Comparison of ENCODE assay signal across 19 cellular contexts in the genomic region with DNA sequence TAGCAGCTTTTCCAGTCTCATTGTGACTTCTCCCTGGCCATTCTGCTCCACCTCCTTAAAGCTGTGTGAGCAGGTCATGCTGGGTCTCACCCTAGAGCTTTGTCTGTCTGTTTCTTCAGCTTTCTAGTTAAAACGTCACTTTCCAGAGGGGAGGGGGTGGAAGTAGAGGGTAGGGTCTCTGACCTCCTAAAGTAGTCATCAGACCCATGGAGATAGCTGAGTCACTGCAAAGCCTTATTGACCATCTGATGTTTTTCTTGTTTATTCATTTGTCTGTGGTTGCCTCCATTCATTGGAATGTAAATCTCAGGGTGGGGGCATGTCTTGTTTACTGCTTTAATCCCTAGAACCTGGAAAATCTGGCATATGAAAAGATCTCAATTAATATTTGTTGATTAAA. TPM values are rescaled to one million over a fixed set of nuclear protein-coding genes. Genes with fewer than 3 reads are reported as not detected.
DNase-seq lines count a peak whose midpoint lies in the region; ATAC-seq and TF ChIP-seq lines count a peak whose summit lies in the region.
"Had no signal": no experiment of that assay in that cellular context is flagged by ENCODE, and none has a peak within 500 bp of the region (broad histone marks: within the 10 kb centered on the region; RNA-seq: fewer than 3 reads in every experiment).

No MANE protein-coding gene starts in this region.

- no peak overlapping the region for H3K18ac ChIP-seq in mesendoderm (ENCODE audit: low read length)

- TF ChIP-seq CTCF in choroid plexus epithelial cell (conservative IDR thresholded peaks at IDR 0.05; ENCODE audit: low read depth, low read length) = no peak

- no peaks in the 10 kb centered on the region for H3K4me1 ChIP-seq in mesendoderm (ENCODE audit: control insufficient read depth, low read depth, low read length)
- H3K4me1 ChIP-seq: testis had no signal

- H3K4me3 ChIP-seq in choroid plexus epithelial cell (ENCODE audit: low read depth, low read length) (no peak overlapping the region), mesendoderm (ENCODE audit: low read length) (no peak overlapping the region)
- H3K4me3 ChIP-seq: GM12878, testis had no signal

- no peak overlapping the region for H3K27ac ChIP-seq in mesendoderm (ENCODE audit: low read depth, low read length)
- H3K27ac ChIP-seq: testis had no signal

- H4K5ac ChIP-seq in mesendoderm (ENCODE audit: low read length) = no peak overlapping the region

- H2BK15ac ChIP-seq in mesendoderm (replicated peaks; ENCODE audit: low read depth) = no peak overlapping the region

- no peak overlapping the region for H2AK5ac ChIP-seq in mesendoderm (ENCODE audit: low read length)

- no peaks in the 10 kb centered on the region for H3K79me2 ChIP-seq in mesendoderm (ENCODE audit: control insufficient read depth, insufficient read depth, low read length)

- peak; percentile 85 for DNase-seq in ELF-1 (ENCODE audit: low read depth, low spot score)
- DNase-seq in OCI-M1 (lab: John Stamatoyannopoulos, UW) = peak; percentile 29
- peak; percentile 53 for DNase-seq in choroid plexus epithelial cell (ENCODE audit: low read depth)
- peak; percentile 87 for DNase-seq in mesendoderm
- DNase-seq in stimulated activated CD4-positive, alpha-beta T cell treated with anti-CD3 and anti-CD28 coated beads, Interleukin-1b, Interleukin-23, amount 100 ng/mL, for 48 hours = no peak
- DNase-seq in Kasumi-1 (lab: John Stamatoyannopoulos, UW) = no peak
- DNase-seq: activated CD8-positive, alpha-beta memory T cell treated with anti-CD3 and anti-CD28 coated beads for 24 hours; activated naive CD8-positive, alpha-beta T cell treated with anti-CD3 and anti-CD28 coated beads for 36 hours; caudate nucleus; effector CD4-positive, alpha-beta T cell; GDM1; left colon; NCI-H187 treated with DMSO at 0.1 percent for 48 hours; NCI-H446 treated with DMSO at 0.1 percent for 48 hours; SHP77; testis had no signal

- H2BK120ac ChIP-seq in mesendoderm (ENCODE audit: low read depth, low read length) = no peak overlapping the region

- no peak overlapping the region for H3K4me2 ChIP-seq in mesendoderm (ENCODE audit: low read length)

- ATAC-seq in GM18519 (IDR thresholded peaks at IDR 0.05; ENCODE audit: low FRiP score, unreplicated experiment) = no peak
- ATAC-seq in HG03196 (IDR thresholded peaks at IDR 0.05; ENCODE audit: unreplicated experiment) = no peak
- ATAC-seq: GM12878, left colon had no signal

- no peak overlapping the region for H3K4ac ChIP-seq in mesendoderm (ENCODE audit: low read depth, low read length)

- H3K27me3 ChIP-seq in mesendoderm (ENCODE audit: insufficient read depth, low read length, poor library complexity) = no peaks in the 10 kb centered on the region
- H3K27me3 ChIP-seq: testis had no signal

- no peak overlapping the region for H2BK5ac ChIP-seq in mesendoderm (ENCODE audit: low read length)

- no peak overlapping the region for H3K23ac ChIP-seq in mesendoderm (ENCODE audit: low read length)

- H3K9ac ChIP-seq in mesendoderm (ENCODE audit: low read length) = no peak overlapping the region

- no peak overlapping the region for H4K8ac ChIP-seq in mesendoderm (ENCODE audit: low read depth, low read length)

- no CpG with 5 or more reads among the region's 1 CpG for WGBS in mesendoderm (ENCODE audit: extremely low coverage, insufficient coverage, low lambda C conversion rate)

- H3K36me3 ChIP-seq in mesendoderm (ENCODE audit: control insufficient read depth, insufficient read depth, low read length) = no peaks in the 10 kb centered on the region

- H3K56ac ChIP-seq in mesendoderm (ENCODE audit: low read length) = no peak overlapping the region

- H3K79me1 ChIP-seq in mesendoderm (ENCODE audit: low read length) = no peaks in the 10 kb centered on the region

RNA-seq across cellular contexts. Expression of gene ELF3, which starts 52.7 kb away (rescaled TPM):
- 5.0 TPM for polyA plus RNA-seq in mesendoderm (2013, experiment 1 of 2)
- polyA plus RNA-seq in mesendoderm (2013, experiment 2 of 2) = 5.0 TPM

RNA-seq across cellular contexts. Expression of gene GPR37L1, which starts 59.6 kb away (rescaled TPM):
- 0.01 TPM for polyA plus RNA-seq in mesendoderm (2013, experiment 1 of 2)
- 0.03 TPM for polyA plus RNA-seq in mesendoderm (2013, experiment 2 of 2)

Comparison
In these comparisons a context has a peak if more than half of its experiments do, and no peak if none do; other contexts are left out.
1. DNase-seq: peak in ELF-1 (single experiment), OCI-M1 (single experiment), choroid plexus epithelial cell (single experiment) and mesendoderm (single experiment); none in stimulated activated CD4-positive, alpha-beta T cell treated with anti-CD3 and anti-CD28 coated beads, Interleukin-1b, Interleukin-23, amount 100 ng/mL, for 48 hours (single experiment) and Kasumi-1 (0 of 2).